In genomic region chr7:130852867-130853266, GRCh38 we compare ENCODE assay signal across 19 cellular contexts.
DNase-seq lines count a peak whose midpoint lies in the region; ATAC-seq, FAIRE-seq and TF ChIP-seq lines count a peak whose summit lies in the region.
"Had no signal": no experiment of that assay in that cellular context is flagged by ENCODE, and none has a peak within 500 bp of the region (broad histone marks: within the 10 kb centered on the region; RNA-seq: fewer than 3 reads in every experiment).

No MANE protein-coding gene starts in this region.

- no peak overlapping the region for H3K27ac ChIP-seq in breast epithelium
- peak overlapping the region; percentile 48 for H3K27ac ChIP-seq in SJSA1
- H3K27ac ChIP-seq in foreskin keratinocyte = peak overlapping the region; percentile 37

- H3K36me3 ChIP-seq in breast epithelium (peaks cover 3% of the 10 kb centered on the region), SJSA1 (peaks cover 27% of the 10 kb centered on the region)
- H3K36me3 ChIP-seq: BE2C had no signal

- no peak for FAIRE-seq in frontal cortex (lab: Jason Lieb, UNC)
- FAIRE-seq: GM19239, HTR-8/SVneo had no signal

- POLR2A ChIA-PET in MCF 10A (lab: Yijun Ruan, JAX) = interaction anchor here (0.7 to 2.6 kb wide), 4 partner anchors 17 to 106 kb away, joined by 3 to 12 read pairs (median 8); no protein-coding TSS in a partner anchor

- no peak for TF ChIP-seq POLR2A in breast epithelium (IDR thresholded peaks at IDR 0.05)

- ATAC-seq in foreskin keratinocyte (no peak), HG03520 (IDR thresholded peaks at IDR 0.05; ENCODE audit: unreplicated experiment) (no peak)

- intact Hi-C loops in MCF 10A (cut with micrococcal nuclease) (no loop called here), breast epithelium (cut with DNase I; ENCODE audit: low total_unique reads) (no loop called here)

- H3K4me1 Mint-ChIP-seq in MCF 10A (ENCODE audit: insufficient read depth, unreplicated experiment) = peaks cover 31% of the 10 kb centered on the region
- H3K4me1 Mint-ChIP-seq in type B pancreatic cell (ENCODE audit: unreplicated experiment) = no peaks in the 10 kb centered on the region

- BruUV-seq in MCF 10A (replicated peaks; lab: Mats Ljungman, UMichigan) = no TSS peak

- H3K27me3 ChIP-seq in breast epithelium (no peaks in the 10 kb centered on the region), SJSA1 (replicated peaks) (no peaks in the 10 kb centered on the region), foreskin keratinocyte (no peaks in the 10 kb centered on the region)
- H3K27me3 ChIP-seq: BE2C had no signal

- H3K27me3 Mint-ChIP-seq in MCF 10A (ENCODE audit: insufficient read depth, unreplicated experiment) (no peaks in the 10 kb centered on the region), type B pancreatic cell (peaks cover 3% of the 10 kb centered on the region)
- H3K27me3 Mint-ChIP-seq: CD4-positive, CD25-positive, alpha-beta regulatory T cell had no signal

- H3K4me3 ChIP-seq in breast epithelium (no peak overlapping the region), SJSA1 (no peak overlapping the region)

- H3K4me1 ChIP-seq in breast epithelium = no peaks in the 10 kb centered on the region
- peaks cover 24% of the 10 kb centered on the region for H3K4me1 ChIP-seq in SJSA1 (replicated peaks)
- peaks cover 49% of the 10 kb centered on the region for H3K4me1 ChIP-seq in foreskin keratinocyte
- H3K4me1 ChIP-seq: BE2C had no signal

- CTCF ChIA-PET in MCF 10A (lab: Yijun Ruan, JAX) = interaction anchor here (0.5 to 1.4 kb wide), 7 partner anchors 15 to 1520 kb away, joined by 3 to 5 read pairs (median 3); no protein-coding TSS in a partner anchor

- H3K27ac Mint-ChIP-seq in MCF 10A (ENCODE audit: low read depth, unreplicated experiment) = peak overlapping the region; percentile 24
- no peak overlapping the region for H3K27ac Mint-ChIP-seq in type B pancreatic cell
- H3K27ac Mint-ChIP-seq: CD4-positive, CD25-positive, alpha-beta regulatory T cell had no signal

- DNase-seq in MCF 10A (ENCODE audit: unreplicated experiment) (no peak), breast epithelium (ENCODE audit: low spot score in 2 of 2) (no peak), SJSA1 (ENCODE audit: low read depth in 1 of 2, low spot score in 2 of 2) (no peak), foreskin keratinocyte (no peak), frontal cortex (ENCODE audit: low spot score in 2 of 2) (no peak), type B pancreatic cell (ENCODE audit: extremely low spot score, unreplicated experiment) (no peak), T-helper 2 cell (no peak)
- DNase-seq: BE2C; CD4-positive, CD25-positive, alpha-beta regulatory T cell; MV-4-11; NCI-H1105 treated with DMSO at 0.1 percent for 48 hours; NCI-H2081 treated with DMSO at 0.1 percent for 48 hours; NCI-H446 treated with DMSO at 0.1 percent for 48 hours; NCI-H526 treated with DMSO at 0.1 percent for 48 hours; OCI-M1; SHP77 treated with DMSO at 0.1 percent for 48 hours had no signal

- H3K9me3 Mint-ChIP-seq in MCF 10A (ENCODE audit: unreplicated experiment) (peaks cover 13% of the 10 kb centered on the region), type B pancreatic cell (peaks cover 16% of the 10 kb centered on the region)

- TF ChIP-seq CTCF in MCF 10A (IDR thresholded peaks at IDR 0.05; ENCODE audit: unreplicated experiment) (no peak), breast epithelium (IDR thresholded peaks at IDR 0.05) (no peak), foreskin keratinocyte (conservative IDR thresholded peaks at IDR 0.05) (no peak), type B pancreatic cell (conservative IDR thresholded peaks at IDR 0.05) (no peak)

- H3K36me3 Mint-ChIP-seq in MCF 10A (ENCODE audit: insufficient read depth, unreplicated experiment) (peaks cover 35% of the 10 kb centered on the region), type B pancreatic cell (no peaks in the 10 kb centered on the region)

- H3K9me3 ChIP-seq in breast epithelium (peaks cover 15 to 16% of the 10 kb centered on the region in 2 donors), SJSA1 (replicated peaks) (no peaks in the 10 kb centered on the region)

- H3K4me3 Mint-ChIP-seq in MCF 10A (ENCODE audit: unreplicated experiment) = peak overlapping the region; percentile 29
- H3K4me3 Mint-ChIP-seq in type B pancreatic cell = no peak overlapping the region
- H3K4me3 Mint-ChIP-seq: CD4-positive, CD25-positive, alpha-beta regulatory T cell had no signal

Comparison
In these comparisons a context has a peak if more than half of its experiments do, and no peak if none do; other contexts are left out.
1. H3K27ac ChIP-seq: peak in SJSA1 (single experiment) and foreskin keratinocyte (single experiment); none in breast epithelium (0 of 2).